Comparison of ENCODE assay signal across 8 cellular contexts in the genomic region with DNA sequence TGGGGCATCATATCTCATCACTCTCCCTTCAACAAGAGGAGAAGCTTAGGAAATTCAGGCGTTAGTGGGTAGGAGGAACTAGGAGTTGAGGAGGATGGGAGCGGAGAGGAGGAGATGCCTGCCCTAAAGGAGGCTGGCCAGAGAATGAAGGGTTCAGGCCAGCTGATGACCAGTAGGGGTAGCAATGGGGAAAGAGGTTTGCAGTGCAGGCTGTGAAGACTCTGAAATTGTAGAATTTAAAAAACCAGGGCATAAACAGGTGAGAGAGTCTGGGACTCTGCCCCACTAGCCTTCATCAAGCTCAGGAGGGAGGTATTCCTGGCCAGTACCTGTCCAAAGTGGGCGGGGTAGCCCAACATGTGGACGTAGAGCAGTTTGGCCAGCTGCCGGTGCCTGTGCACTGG. TPM values are rescaled to one million over a fixed set of nuclear protein-coding genes. Genes with fewer than 3 reads are reported as not detected.
A peak's percentile ranks its signal among the peaks of the same experiment; 100 is the strongest.
DNase-seq lines count a peak whose midpoint lies in the region; ATAC-seq and TF ChIP-seq lines count a peak whose summit lies in the region.

No MANE protein-coding gene starts in this region.

- H3K9me3 Mint-ChIP-seq in activated T-cell treated with anti-CD3 and anti-CD28 coated beads, Interleukin-2, amount 50 U/mL, for 72 hours: no peaks in the 10 kb centered on the region

- H3K27me3 ChIP-seq in Loucy (ENCODE audit: insufficient read depth, low read length, poor library complexity, severe bottlenecking) (no peaks in the 10 kb centered on the region), duodenal mucosa (ENCODE audit: control insufficient read depth in 1 of 2, insufficient read depth in 2 of 2, low read length in 2 of 2) (peaks cover 0 to 4% of the 10 kb centered on the region in 2 donors)

- H3K9me3 ChIP-seq in Loucy (ENCODE audit: insufficient read depth, low read depth, low read length) (no peaks in the 10 kb centered on the region), duodenal mucosa (ENCODE audit: control insufficient read depth in 1 of 2, low read length in 2 of 2) (no peaks in the 10 kb centered on the region)

- peaks cover 8 to 10% of the 10 kb centered on the region in 2 donors for H3K36me3 Mint-ChIP-seq in activated T-cell treated with anti-CD3 and anti-CD28 coated beads, Interleukin-2, amount 50 U/mL, for 72 hours (ENCODE audit: insufficient read depth in 2 of 2)

- H3K27ac Mint-ChIP-seq in activated T-cell treated with anti-CD3 and anti-CD28 coated beads, Interleukin-2, amount 50 U/mL, for 72 hours: peak overlapping the region; percentile 94

- H3K4me3 ChIP-seq in Loucy (ENCODE audit: low read length, poor library complexity, severe bottlenecking) (peak overlapping the region; percentile 92), duodenal mucosa (ENCODE audit: low read depth in 1 of 2, low read length in 2 of 2) (peak overlapping the region; percentile 81 to 90)

- 0 out of 2 replicates have a peak, but pooled peaks have one; percentile 15 for TF ChIP-seq CTCF in Loucy (conservative IDR thresholded peaks at IDR 0.05; ENCODE audit: low read length)

- peaks cover 43% of the 10 kb centered on the region for H3K4me1 Mint-ChIP-seq in activated T-cell treated with anti-CD3 and anti-CD28 coated beads, Interleukin-2, amount 50 U/mL, for 72 hours (ENCODE audit: low read depth)

- peak overlapping the region; percentile 90 for H3K4me2 ChIP-seq in Loucy (ENCODE audit: low read depth, low read length, poor library complexity, severe bottlenecking)

- no peak for DNase-seq in activated T-cell treated with anti-CD3 and anti-CD28 coated beads, Interleukin-2, amount 50 U/mL, for 72 hours
- DNase-seq in activated T-cell treated with anti-CD3 and anti-CD28 coated beads, Interleukin-2, amount 50 U/mL, for 48 hours: no peak
- DNase-seq in myocyte (ENCODE audit: low read depth) (peak; percentile 43), inferior parietal cortex (ENCODE audit: extremely low spot score) (no peak)
- DNase-seq in NK-92 treated with Interleukin-12 subunit alpha and Interleukin-12 subunit beta, amount 100 ng/mL, for 24 hours (lab: John Stamatoyannopoulos, UW): no peak

- peaks cover 25% of the 10 kb centered on the region for H3K79me2 ChIP-seq in Loucy (ENCODE audit: insufficient read depth, low read length)

- H2AFZ ChIP-seq in Loucy (ENCODE audit: low read length): peak overlapping the region; percentile 79; the same call in 1 of the 2 replicates

- peaks cover 8% of the 10 kb centered on the region; the same call in 1 of the 2 replicates for H3F3A ChIP-seq in Loucy (ENCODE audit: low read depth)

- no peaks in the 10 kb centered on the region for H3K9me2 ChIP-seq in Loucy (replicated peaks; ENCODE audit: low read depth, low read length)

- H4K20me1 ChIP-seq in Loucy (ENCODE audit: insufficient read depth, low read length, poor library complexity, severe bottlenecking): peaks cover 19% of the 10 kb centered on the region

- peak overlapping the region; percentile 95 to 97 for H3K4me3 Mint-ChIP-seq in activated T-cell treated with anti-CD3 and anti-CD28 coated beads, Interleukin-2, amount 50 U/mL, for 72 hours

- H3K27ac ChIP-seq in duodenal mucosa (ENCODE audit: low read depth, low read length): no peak overlapping the region

- H3K4me1 ChIP-seq in Loucy (ENCODE audit: insufficient read depth, low read length, poor library complexity, severe bottlenecking): peaks cover 24% of the 10 kb centered on the region
- peaks cover 17 to 18% of the 10 kb centered on the region in 2 donors for H3K4me1 ChIP-seq in duodenal mucosa (ENCODE audit: control insufficient read depth in 1 of 2, insufficient read depth in 2 of 2, low read length in 2 of 2)

- H3K9ac ChIP-seq in Loucy (ENCODE audit: low read depth, low read length, poor library complexity, severe bottlenecking) (peak overlapping the region; percentile 83), duodenal mucosa (ENCODE audit: low read depth in 1 of 2, low read length in 2 of 2) (peak overlapping the region; percentile 80 to 81)

- peaks cover 23% of the 10 kb centered on the region; the same call in 1 of the 2 replicates for H3K36me3 ChIP-seq in Loucy (ENCODE audit: insufficient read depth, low read length)
- H3K36me3 ChIP-seq in duodenal mucosa (ENCODE audit: control insufficient read depth in 1 of 2, insufficient read depth in 2 of 2, low read length in 2 of 2): peaks cover 11 to 38% of the 10 kb centered on the region in 2 donors

- ATAC-seq in activated T-cell treated with anti-CD3 and anti-CD28 coated beads, Interleukin-2, amount 50 U/mL, for 72 hours (replicated peaks in 1 of 2): no peak
- ATAC-seq in GM21381 (IDR thresholded peaks at IDR 0.05; ENCODE audit: unreplicated experiment): no peak

- H3K27me3 Mint-ChIP-seq in activated T-cell treated with anti-CD3 and anti-CD28 coated beads, Interleukin-2, amount 50 U/mL, for 72 hours (ENCODE audit: low read depth): peaks cover 3% of the 10 kb centered on the region

RNA-seq across cellular contexts. Expression of gene AP1G2, which starts 0.8 kb away (rescaled TPM):
- total RNA-seq in activated T-cell treated with anti-CD3 and anti-CD28 coated beads, Interleukin-2, amount 50 U/mL, for 72 hours: 100 to 1,000 TPM; 211 to 233 TPM
- total RNA-seq in myocyte: 10.0 and 10.2 TPM in 2 replicates
- polyA plus RNA-seq in myocyte (2012): 18.9 TPM

RNA-seq across cellular contexts. Expression of gene THTPA, which starts 10.7 kb away (rescaled TPM):
- 1 to 10 TPM; 6.5 to 7.4 TPM for total RNA-seq in activated T-cell treated with anti-CD3 and anti-CD28 coated beads, Interleukin-2, amount 50 U/mL, for 72 hours
- 31.6 and 42.1 TPM in 2 replicates for total RNA-seq in myocyte
- polyA plus RNA-seq in myocyte (2012): 30.8 TPM

RNA-seq across cellular contexts. Expression of gene JPH4, which starts 11.8 kb away (rescaled TPM):
- total RNA-seq in activated T-cell treated with anti-CD3 and anti-CD28 coated beads, Interleukin-2, amount 50 U/mL, for 72 hours: 1 to 10 TPM; 1.2 to 1.5 TPM
- not detected in 2 replicates for total RNA-seq in myocyte
- 0.04 TPM for polyA plus RNA-seq in myocyte (2012)

RNA-seq across cellular contexts. Expression of gene ZFHX2, which starts 15.2 kb away (rescaled TPM):
- 1 to 10 TPM; 1.9 to 3.7 TPM for total RNA-seq in activated T-cell treated with anti-CD3 and anti-CD28 coated beads, Interleukin-2, amount 50 U/mL, for 72 hours
- 0.05 and 0.31 TPM in 2 replicates for total RNA-seq in myocyte
- polyA plus RNA-seq in myocyte (2012): 1.9 TPM

Comparison
In these comparisons a context has a peak if more than half of its experiments do, and no peak if none do; other contexts are left out.
1. RNA of gene AP1G2, which starts 0.8 kb away (total RNA-seq): 211 to 233 TPM in activated T-cell treated with anti-CD3 and anti-CD28 coated beads, Interleukin-2, amount 50 U/mL, for 72 hours; 10.0 to 10.2 TPM in myocyte; every median in the first group is over 10 times any median in the second.